ENCODE assay signal across 8 cellular contexts in the genomic region with DNA sequence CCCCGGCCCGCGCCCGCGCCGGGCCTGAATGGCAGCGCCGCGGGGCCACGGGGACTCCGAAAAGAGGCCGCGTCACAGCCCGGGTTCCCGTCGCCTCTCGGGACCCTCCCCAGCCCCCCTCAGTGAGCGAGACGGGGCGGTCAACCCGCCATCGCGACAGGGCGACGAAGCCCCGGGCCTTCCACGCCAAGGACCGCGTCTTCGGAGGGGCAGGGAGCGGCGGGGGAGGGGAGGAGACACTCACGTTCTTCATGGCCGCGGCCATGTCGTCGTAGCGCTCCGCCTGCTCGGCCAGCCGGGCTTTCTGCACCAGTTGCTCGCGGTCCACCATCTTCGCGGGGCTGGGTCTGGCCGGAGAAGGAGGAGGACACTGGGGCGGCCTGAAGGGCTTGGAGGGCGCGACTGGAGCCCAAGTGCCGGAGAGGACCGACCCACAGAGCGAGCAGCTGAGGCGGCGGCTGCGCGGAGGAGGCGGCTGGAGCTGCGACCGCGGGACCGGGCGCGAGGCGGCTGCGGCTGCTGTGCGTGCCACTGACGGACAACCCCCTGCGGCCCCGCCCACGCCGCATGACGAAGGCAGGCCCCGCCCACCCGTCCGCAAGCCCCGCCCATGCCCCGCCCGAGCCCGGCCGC. TPM values are rescaled to one million over a fixed set of nuclear protein-coding genes. Genes with fewer than 3 reads are reported as not detected.
DNase-seq lines count a peak whose midpoint lies in the region; ATAC-seq and TF ChIP-seq lines count a peak whose summit lies in the region.

A gene (minus strand): TSS at position 514 of the 633 bp plus-strand sequence. CDS start 183 bp downstream, at position 331.

- intact Hi-C loops in testis (cut with DNase I; ENCODE audit: low total_unique reads): no loop called here

- in situ Hi-C loops in G401 (cut with HindIII; ENCODE audit: low sequenced_read_pairs): no loop called here

- no peak for TF ChIP-seq CTCF in omental fat pad (IDR thresholded peaks at IDR 0.05)
- peak in 1 of 3 experiments; percentile 1 for TF ChIP-seq CTCF in testis (IDR thresholded peaks at IDR 0.05)

- no peaks in the 10 kb centered on the region for H3K9me3 ChIP-seq in KOPT-K1 (ENCODE audit: insufficient read depth, low read length, poor library complexity, severe bottlenecking)
- no peaks in the 10 kb centered on the region for H3K9me3 ChIP-seq in SJCRH30 (replicated peaks)
- H3K9me3 ChIP-seq in testis: no peaks in the 10 kb centered on the region

- peaks cover 36% of the 10 kb centered on the region for H3K36me3 ChIP-seq in KOPT-K1 (ENCODE audit: insufficient read depth, low read length)
- peaks cover 36% of the 10 kb centered on the region for H3K36me3 ChIP-seq in SJCRH30
- no peaks in the 10 kb centered on the region for H3K36me3 ChIP-seq in testis (ENCODE audit: low read depth, missing control alignments)

- ATAC-seq in GM21825 (IDR thresholded peaks at IDR 0.05; ENCODE audit: unreplicated experiment): peak; percentile 68
- ATAC-seq in omental fat pad (ENCODE audit: low FRiP score): peak; percentile 85

- WGBS in testis, 2 donors: 0% methylated on average over 9 to 50 of the region's 80 CpGs

- TF ChIP-seq POLR2A in testis (IDR thresholded peaks at IDR 0.05): peak; percentile 97

- H3K4me3 ChIP-seq in SJCRH30 (peak within 1 kb of the TSS; percentile 96), testis (peak within 1 kb of the TSS; percentile 84 to 99)

- H3K27me3 ChIP-seq in SJCRH30 (no peaks in the 10 kb centered on the region), testis (no peaks in the 10 kb centered on the region)

- H3K4me1 ChIP-seq in SJCRH30 (peaks cover 5% of the 10 kb centered on the region), testis (peaks cover 27% of the 10 kb centered on the region)

- H3K27ac ChIP-seq in KOPT-K1 (ENCODE audit: low read depth, low read length, poor library complexity, severe bottlenecking) (peak within 1 kb of the TSS; percentile 81), SJCRH30 (peak within 1 kb of the TSS; percentile 93), testis (peak within 1 kb of the TSS; percentile 100)

- peak; percentile 92 for DNase-seq in G401 (ENCODE audit: low spot score)
- DNase-seq in SJCRH30: peak; percentile 88 to 91
- DNase-seq in activated naive CD4-positive, alpha-beta T cell treated with anti-CD3 and anti-CD28 coated beads, Interleukin-2, amount 50 U/mL, for 16 hours: peak; percentile 85
- peak; percentile 91 for DNase-seq in globus pallidus (ENCODE audit: low spot score)
- DNase-seq in omental fat pad (ENCODE audit: low spot score): peak; percentile 66
- peak; percentile 94 for DNase-seq in testis

RNA-seq across cellular contexts. Expression of the gene that starts here (rescaled TPM):
- total RNA-seq in G401 (2014; rRNA removed; shearing (Covaris generic)): 88.9 and 113 TPM in 2 replicates
- 180 and 190 TPM in 2 replicates for total RNA-seq in SJCRH30 (2014; rRNA removed; shearing (Covaris generic))
- total RNA-seq in omental fat pad (100 to 1,000 TPM in 3 of 4 donors, 10 to 100 TPM in 1; 98.0 to 263 (median 147) TPM), testis (10 to 100 TPM; 78.4 to 80.2 TPM)
- 67.4 TPM for polyA plus RNA-seq in testis (ENCODE audit: insufficient read depth, low read depth, low replicate concordance)

Comparison
In these comparisons a context has a peak if more than half of its experiments do, and no peak if none do; other contexts are left out.
1. Peak in every context shown above with its lines: DNase-seq, ATAC-seq, H3K4me3 ChIP-seq and H3K27ac ChIP-seq.